ENCODE assay signal across 1 cellular context in genomic region chr14:103500148-103500990, GRCh38.
TF ChIP-seq lines count a peak whose summit lies in the region.

No MANE protein-coding gene starts in this region.

TF ChIP-seq in HepG2, 621 proteins besides CTCF, POLR2A, EP300 and RAD21 (continues in another document):
- no peak for TF ChIP-seq MEIS1 (CRISPR knock-in tag; IDR thresholded peaks at IDR 0.05; ENCODE audit: borderline replicate concordance)
- TF ChIP-seq JUN (CRISPR knock-in tag; IDR thresholded peaks at IDR 0.05), result no peak
- 0 out of 2 replicates have a peak, but pooled peaks have one; percentile 10 for TF ChIP-seq KMT2B (CRISPR knock-in tag; IDR thresholded peaks at IDR 0.05)
- no peak for TF ChIP-seq REL (CRISPR knock-in tag; conservative IDR thresholded peaks at IDR 0.05)
- no peak for TF ChIP-seq CENPX (CRISPR knock-in tag; IDR thresholded peaks at IDR 0.05)
- TF ChIP-seq GABPB1 (CRISPR knock-in tag; IDR thresholded peaks at IDR 0.05), result no peak; the same call in 1 of the 2 replicates
- TF ChIP-seq HMG20A (CRISPR knock-in tag; IDR thresholded peaks at IDR 0.05; ENCODE audit: borderline replicate concordance), result no peak
- no peak for TF ChIP-seq NR2F1 (CRISPR knock-in tag; IDR thresholded peaks at IDR 0.05)
- no peak for TF ChIP-seq HDAC1 (CRISPR knock-in tag; IDR thresholded peaks at IDR 0.05)
- no peak for TF ChIP-seq MYPOP (CRISPR knock-in tag; IDR thresholded peaks at IDR 0.05)
- TF ChIP-seq SOX5 (CRISPR knock-in tag; IDR thresholded peaks at IDR 0.05; ENCODE audit: borderline replicate concordance), result no peak
- peak; percentile 40 to 71; a peak in 2 of 4 replicates for TF ChIP-seq HMGXB4 (CRISPR knock-in tag; IDR thresholded peaks at IDR 0.05; ENCODE audit: borderline replicate concordance in 1 of 2, low read depth in 1 of 2)
- no peak for TF ChIP-seq PLRG1 (conservative IDR thresholded peaks at IDR 0.05)
- TF ChIP-seq HOMEZ (CRISPR knock-in tag; IDR thresholded peaks at IDR 0.05; ENCODE audit: low read depth), result no peak
- no peak for TF ChIP-seq ZSCAN29 (CRISPR knock-in tag; conservative IDR thresholded peaks at IDR 0.05)
- TF ChIP-seq RBAK (CRISPR knock-in tag; IDR thresholded peaks at IDR 0.05), result no peak
- no peak for TF ChIP-seq ZXDC (CRISPR knock-in tag; IDR thresholded peaks at IDR 0.05)
- TF ChIP-seq GMEB1 (CRISPR knock-in tag; IDR thresholded peaks at IDR 0.05; ENCODE audit: borderline replicate concordance), result no peak
- no peak; the same call in 1 of the 2 replicates for TF ChIP-seq DRAP1 (CRISPR knock-in tag; IDR thresholded peaks at IDR 0.05)
- TF ChIP-seq ZNF414 (CRISPR knock-in tag; IDR thresholded peaks at IDR 0.05), result no peak
- 0 out of 2 replicates have a peak, but pooled peaks have one; percentile 39 for TF ChIP-seq KDM4B (CRISPR knock-in tag; IDR thresholded peaks at IDR 0.05)
- TF ChIP-seq MIER3 (CRISPR knock-in tag; IDR thresholded peaks at IDR 0.05; ENCODE audit: borderline replicate concordance), result 0 out of 2 replicates have a peak, but pooled peaks have one; percentile 57
- no peak for TF ChIP-seq ZFP62 (CRISPR knock-in tag; IDR thresholded peaks at IDR 0.05)
- no peak for TF ChIP-seq GRHL1 (CRISPR knock-in tag; conservative IDR thresholded peaks at IDR 0.05)
- TF ChIP-seq BATF2 (CRISPR knock-in tag; IDR thresholded peaks at IDR 0.05), result no peak
- peak; percentile 85 for TF ChIP-seq ZNF574 (CRISPR knock-in tag; IDR thresholded peaks at IDR 0.05)
- TF ChIP-seq MAF1 (CRISPR knock-in tag; IDR thresholded peaks at IDR 0.05; ENCODE audit: borderline replicate concordance), result no peak
- TF ChIP-seq NFYB (CRISPR knock-in tag; IDR thresholded peaks at IDR 0.05), result no peak
- TF ChIP-seq ZBTB7A (CRISPR knock-in tag; IDR thresholded peaks at IDR 0.05), result no peak
- no peak for TF ChIP-seq JARID2 (CRISPR knock-in tag; IDR thresholded peaks at IDR 0.05; ENCODE audit: insufficient replicate concordance)
- TF ChIP-seq FOSL2 (CRISPR knock-in tag; IDR thresholded peaks at IDR 0.05), result peak; percentile 25; the same call in 1 of the 2 replicates
- no peak for TF ChIP-seq ZBTB3 (CRISPR knock-in tag; IDR thresholded peaks at IDR 0.05; ENCODE audit: borderline replicate concordance, low read depth)
- no peak for TF ChIP-seq ZNF562 (CRISPR knock-in tag; IDR thresholded peaks at IDR 0.05; ENCODE audit: borderline replicate concordance)
- TF ChIP-seq HNF1B (CRISPR knock-in tag; IDR thresholded peaks at IDR 0.05), result 0 out of 2 replicates have a peak, but pooled peaks have one; percentile 26
- TF ChIP-seq SIN3B (IDR thresholded peaks at IDR 0.05; ENCODE audit: low read length), result no peak
- no peak for TF ChIP-seq RFXAP (CRISPR knock-in tag; IDR thresholded peaks at IDR 0.05; ENCODE audit: borderline replicate concordance)
- no peak for TF ChIP-seq PAX8 (CRISPR knock-in tag; IDR thresholded peaks at IDR 0.05; ENCODE audit: borderline replicate concordance)
- no peak for TF ChIP-seq TBX3 (IDR thresholded peaks at IDR 0.05; ENCODE audit: borderline replicate concordance)
- TF ChIP-seq ZBTB37 (CRISPR knock-in tag; IDR thresholded peaks at IDR 0.05), result no peak
- no peak for TF ChIP-seq ZNF558 (CRISPR knock-in tag; IDR thresholded peaks at IDR 0.05; ENCODE audit: borderline replicate concordance)
- TF ChIP-seq NBN (conservative IDR thresholded peaks at IDR 0.05), result no peak
- TF ChIP-seq RAD51 (IDR thresholded peaks at IDR 0.05; ENCODE audit: borderline replicate concordance), result no peak
- TF ChIP-seq ZFP41 (CRISPR knock-in tag; IDR thresholded peaks at IDR 0.05; ENCODE audit: borderline replicate concordance), result no peak
- no peak for TF ChIP-seq ZNF878 (CRISPR knock-in tag; IDR thresholded peaks at IDR 0.05)
- TF ChIP-seq ZKSCAN1 (IDR thresholded peaks at IDR 0.05; ENCODE audit: low read length), result no peak
- no peak for TF ChIP-seq FOXM1 (CRISPR knock-in tag; IDR thresholded peaks at IDR 0.05)
- TF ChIP-seq TBL1XR1 (IDR thresholded peaks at IDR 0.05; ENCODE audit: borderline replicate concordance, low read length, partially characterized antibody), result no peak
- no peak for TF ChIP-seq ZNF431 (CRISPR knock-in tag; IDR thresholded peaks at IDR 0.05; ENCODE audit: borderline replicate concordance, low read depth)
